1 cellular context compared by ENCODE assay signal in the genomic region with DNA sequence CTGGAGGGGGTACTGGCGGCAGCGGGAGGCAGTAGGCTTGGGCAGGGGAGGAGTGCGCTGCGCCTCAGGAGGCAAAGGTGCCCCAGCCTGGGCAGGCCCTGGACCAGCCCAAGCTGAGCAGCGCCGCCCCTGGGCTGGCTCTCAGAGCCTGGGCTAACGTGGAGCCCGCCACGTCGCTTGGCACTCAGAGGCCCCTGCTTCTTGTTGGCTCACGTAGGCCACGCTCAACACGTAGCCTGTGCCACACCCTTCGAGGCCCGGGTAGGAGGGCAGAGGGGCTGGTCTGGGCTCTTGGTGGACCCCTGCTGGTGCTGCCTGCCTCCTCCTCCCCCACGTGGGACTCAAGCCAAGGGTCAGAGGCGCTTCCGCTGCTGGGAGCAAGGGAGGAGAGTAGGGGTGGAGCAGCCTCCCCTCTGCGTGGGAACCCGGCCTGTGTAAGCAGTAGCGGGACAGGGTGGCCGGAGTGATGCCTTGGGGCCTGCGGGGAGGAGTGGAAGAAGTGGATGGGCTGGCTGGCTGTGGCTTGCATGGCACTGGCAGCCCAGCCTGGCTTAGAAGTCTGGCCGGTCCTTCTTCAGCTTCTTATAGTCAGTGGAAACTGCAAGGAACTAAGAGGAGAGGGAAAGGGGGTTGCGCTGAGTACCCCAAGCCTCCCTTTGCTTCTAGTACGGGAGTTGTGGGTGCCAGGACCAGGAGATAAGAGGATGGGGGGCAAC.
TF ChIP-seq lines count a peak whose summit lies in the region.

No MANE protein-coding gene starts in this region.

TF ChIP-seq in HepG2, 621 proteins besides CTCF, POLR2A, EP300 and RAD21 (continues in another document):
- TF ChIP-seq, protein P1, sequence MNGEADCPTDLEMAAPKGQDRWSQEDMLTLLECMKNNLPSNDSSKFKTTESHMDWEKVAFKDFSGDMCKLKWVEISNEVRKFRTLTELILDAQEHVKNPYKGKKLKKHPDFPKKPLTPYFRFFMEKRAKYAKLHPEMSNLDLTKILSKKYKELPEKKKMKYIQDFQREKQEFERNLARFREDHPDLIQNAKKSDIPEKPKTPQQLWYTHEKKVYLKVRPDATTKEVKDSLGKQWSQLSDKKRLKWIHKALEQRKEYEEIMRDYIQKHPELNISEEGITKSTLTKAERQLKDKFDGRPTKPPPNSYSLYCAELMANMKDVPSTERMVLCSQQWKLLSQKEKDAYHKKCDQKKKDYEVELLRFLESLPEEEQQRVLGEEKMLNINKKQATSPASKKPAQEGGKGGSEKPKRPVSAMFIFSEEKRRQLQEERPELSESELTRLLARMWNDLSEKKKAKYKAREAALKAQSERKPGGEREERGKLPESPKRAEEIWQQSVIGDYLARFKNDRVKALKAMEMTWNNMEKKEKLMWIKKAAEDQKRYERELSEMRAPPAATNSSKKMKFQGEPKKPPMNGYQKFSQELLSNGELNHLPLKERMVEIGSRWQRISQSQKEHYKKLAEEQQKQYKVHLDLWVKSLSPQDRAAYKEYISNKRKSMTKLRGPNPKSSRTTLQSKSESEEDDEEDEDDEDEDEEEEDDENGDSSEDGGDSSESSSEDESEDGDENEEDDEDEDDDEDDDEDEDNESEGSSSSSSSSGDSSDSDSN (CRISPR knock-in tag; IDR thresholded peaks at IDR 0.05): peak; percentile 70
- TF ChIP-seq ZNF567 (CRISPR knock-in tag; IDR thresholded peaks at IDR 0.05; ENCODE audit: borderline replicate concordance): 0 out of 2 replicates have a peak, but pooled peaks have one; percentile 40
- peak; percentile 93; the same call in 1 of the 2 replicates for TF ChIP-seq FIP1L1 (IDR thresholded peaks at IDR 0.05; ENCODE audit: borderline replicate concordance, insufficient read depth, low read depth, low read length)
- peak; percentile 46 for TF ChIP-seq ZFX (CRISPR knock-in tag; IDR thresholded peaks at IDR 0.05; ENCODE audit: low read depth)
- TF ChIP-seq DPF2 (CRISPR knock-in tag; IDR thresholded peaks at IDR 0.05; ENCODE audit: borderline replicate concordance, low read depth): no peak
- peak; percentile 58; the same call in 1 of the 2 replicates for TF ChIP-seq TARDBP (CRISPR knock-in tag; IDR thresholded peaks at IDR 0.05)
- TF ChIP-seq, protein P2, sequence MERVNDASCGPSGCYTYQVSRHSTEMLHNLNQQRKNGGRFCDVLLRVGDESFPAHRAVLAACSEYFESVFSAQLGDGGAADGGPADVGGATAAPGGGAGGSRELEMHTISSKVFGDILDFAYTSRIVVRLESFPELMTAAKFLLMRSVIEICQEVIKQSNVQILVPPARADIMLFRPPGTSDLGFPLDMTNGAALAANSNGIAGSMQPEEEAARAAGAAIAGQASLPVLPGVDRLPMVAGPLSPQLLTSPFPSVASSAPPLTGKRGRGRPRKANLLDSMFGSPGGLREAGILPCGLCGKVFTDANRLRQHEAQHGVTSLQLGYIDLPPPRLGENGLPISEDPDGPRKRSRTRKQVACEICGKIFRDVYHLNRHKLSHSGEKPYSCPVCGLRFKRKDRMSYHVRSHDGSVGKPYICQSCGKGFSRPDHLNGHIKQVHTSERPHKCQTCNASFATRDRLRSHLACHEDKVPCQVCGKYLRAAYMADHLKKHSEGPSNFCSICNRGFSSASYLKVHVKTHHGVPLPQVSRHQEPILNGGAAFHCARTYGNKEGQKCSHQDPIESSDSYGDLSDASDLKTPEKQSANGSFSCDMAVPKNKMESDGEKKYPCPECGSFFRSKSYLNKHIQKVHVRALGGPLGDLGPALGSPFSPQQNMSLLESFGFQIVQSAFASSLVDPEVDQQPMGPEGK (CRISPR knock-in tag; IDR thresholded peaks at IDR 0.05): peak; percentile 48; the same call in 1 of the 2 replicates
- TF ChIP-seq CCDC6 (CRISPR knock-in tag; IDR thresholded peaks at IDR 0.05): 0 out of 2 replicates have a peak, but pooled peaks have one; percentile 15
- TF ChIP-seq XRCC5 (optimal IDR thresholded peaks at IDR 0.05; ENCODE audit: low read length): peak; percentile 44
- TF ChIP-seq GABPB1 (CRISPR knock-in tag; IDR thresholded peaks at IDR 0.05): peak; percentile 42; the same call in 1 of the 2 replicates
- TF ChIP-seq SRSF1 (optimal IDR thresholded peaks at IDR 0.05; ENCODE audit: low read depth, low read length): peak; percentile 80
- TF ChIP-seq TOE1 (CRISPR knock-in tag; IDR thresholded peaks at IDR 0.05): no peak
- TF ChIP-seq MAX (IDR thresholded peaks at IDR 0.05): peak; percentile 71
- TF ChIP-seq CREB1 (IDR thresholded peaks at IDR 0.05): no peak
- no peak for TF ChIP-seq CREB1 (CRISPR knock-in tag; IDR thresholded peaks at IDR 0.05)
- TF ChIP-seq ZNF34 (CRISPR knock-in tag; IDR thresholded peaks at IDR 0.05; ENCODE audit: borderline replicate concordance): no peak
- TF ChIP-seq, protein P3, sequence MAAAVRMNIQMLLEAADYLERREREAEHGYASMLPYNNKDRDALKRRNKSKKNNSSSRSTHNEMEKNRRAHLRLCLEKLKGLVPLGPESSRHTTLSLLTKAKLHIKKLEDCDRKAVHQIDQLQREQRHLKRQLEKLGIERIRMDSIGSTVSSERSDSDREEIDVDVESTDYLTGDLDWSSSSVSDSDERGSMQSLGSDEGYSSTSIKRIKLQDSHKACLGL (CRISPR knock-in tag; IDR thresholded peaks at IDR 0.05): 0 out of 2 replicates have a peak, but pooled peaks have one; percentile 35
- TF ChIP-seq ESRRA (CRISPR knock-in tag; IDR thresholded peaks at IDR 0.05; ENCODE audit: low read depth): no peak
- TF ChIP-seq ZNF83 (CRISPR knock-in tag; IDR thresholded peaks at IDR 0.05; ENCODE audit: borderline replicate concordance): no peak
- peak; percentile 94; the same call in 1 of the 2 replicates for TF ChIP-seq PAF1 (CRISPR knock-in tag; IDR thresholded peaks at IDR 0.05)
- TF ChIP-seq HNRNPLL (IDR thresholded peaks at IDR 0.05; ENCODE audit: low read depth, low read length, poor library complexity, severe bottlenecking): peak; percentile 85
- no peak for TF ChIP-seq ZNF484 (CRISPR knock-in tag; IDR thresholded peaks at IDR 0.05; ENCODE audit: borderline replicate concordance, low read depth)
- TF ChIP-seq ZNF652 (CRISPR knock-in tag; IDR thresholded peaks at IDR 0.05; ENCODE audit: borderline replicate concordance, low read depth): peak; percentile 59; the same call in 1 of the 2 replicates
- TF ChIP-seq ZNF225 (CRISPR knock-in tag; IDR thresholded peaks at IDR 0.05): 0 out of 2 replicates have a peak, but pooled peaks have one; percentile 79
- TF ChIP-seq HNRNPH1 (optimal IDR thresholded peaks at IDR 0.05; ENCODE audit: low read depth, low read length): peak; percentile 89
- 0 out of 2 replicates have a peak, but pooled peaks have one; percentile 40 for TF ChIP-seq TOPORS (CRISPR knock-in tag; IDR thresholded peaks at IDR 0.05)
- 0 out of 2 replicates have a peak, but pooled peaks have one; percentile 18 for TF ChIP-seq NR2F2 (IDR thresholded peaks at IDR 0.05; ENCODE audit: borderline replicate concordance, low read depth)
- TF ChIP-seq RBFOX2 (IDR thresholded peaks at IDR 0.05; ENCODE audit: low read depth, low read length): peak; percentile 98
- peak; percentile 77 for TF ChIP-seq ETV5 (CRISPR knock-in tag; IDR thresholded peaks at IDR 0.05; ENCODE audit: borderline replicate concordance)
- TF ChIP-seq AGO2 (optimal IDR thresholded peaks at IDR 0.05; ENCODE audit: low read depth, low read length): peak; percentile 98
- TF ChIP-seq, protein P4, sequence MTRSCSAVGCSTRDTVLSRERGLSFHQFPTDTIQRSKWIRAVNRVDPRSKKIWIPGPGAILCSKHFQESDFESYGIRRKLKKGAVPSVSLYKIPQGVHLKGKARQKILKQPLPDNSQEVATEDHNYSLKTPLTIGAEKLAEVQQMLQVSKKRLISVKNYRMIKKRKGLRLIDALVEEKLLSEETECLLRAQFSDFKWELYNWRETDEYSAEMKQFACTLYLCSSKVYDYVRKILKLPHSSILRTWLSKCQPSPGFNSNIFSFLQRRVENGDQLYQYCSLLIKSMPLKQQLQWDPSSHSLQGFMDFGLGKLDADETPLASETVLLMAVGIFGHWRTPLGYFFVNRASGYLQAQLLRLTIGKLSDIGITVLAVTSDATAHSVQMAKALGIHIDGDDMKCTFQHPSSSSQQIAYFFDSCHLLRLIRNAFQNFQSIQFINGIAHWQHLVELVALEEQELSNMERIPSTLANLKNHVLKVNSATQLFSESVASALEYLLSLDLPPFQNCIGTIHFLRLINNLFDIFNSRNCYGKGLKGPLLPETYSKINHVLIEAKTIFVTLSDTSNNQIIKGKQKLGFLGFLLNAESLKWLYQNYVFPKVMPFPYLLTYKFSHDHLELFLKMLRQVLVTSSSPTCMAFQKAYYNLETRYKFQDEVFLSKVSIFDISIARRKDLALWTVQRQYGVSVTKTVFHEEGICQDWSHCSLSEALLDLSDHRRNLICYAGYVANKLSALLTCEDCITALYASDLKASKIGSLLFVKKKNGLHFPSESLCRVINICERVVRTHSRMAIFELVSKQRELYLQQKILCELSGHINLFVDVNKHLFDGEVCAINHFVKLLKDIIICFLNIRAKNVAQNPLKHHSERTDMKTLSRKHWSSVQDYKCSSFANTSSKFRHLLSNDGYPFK (CRISPR knock-in tag; IDR thresholded peaks at IDR 0.05; ENCODE audit: borderline replicate concordance): peak; percentile 31; the same call in 1 of the 2 replicates
- peak; percentile 93 for TF ChIP-seq RBM22 (optimal IDR thresholded peaks at IDR 0.05; ENCODE audit: low read length)
- TF ChIP-seq ZNF138 (CRISPR knock-in tag; IDR thresholded peaks at IDR 0.05; ENCODE audit: low read depth): no peak
- TF ChIP-seq POLR2AphosphoS5 (IDR thresholded peaks at IDR 0.05; ENCODE audit: low read depth, low read length): peak; percentile 12
- TF ChIP-seq ZNF580 (CRISPR knock-in tag; IDR thresholded peaks at IDR 0.05; ENCODE audit: borderline replicate concordance, low read depth): peak; percentile 12; the same call in 1 of the 2 replicates
- no peak for TF ChIP-seq NONO (IDR thresholded peaks at IDR 0.05)
- TF ChIP-seq NONO (CRISPR knock-in tag; conservative IDR thresholded peaks at IDR 0.05): peak; percentile 26; the same call in 1 of the 2 replicates
- peak; percentile 93 for TF ChIP-seq ZSCAN25 (CRISPR knock-in tag; IDR thresholded peaks at IDR 0.05)
- peak; percentile 83 for TF ChIP-seq ZNF687 (CRISPR knock-in tag; IDR thresholded peaks at IDR 0.05)
- no peak for TF ChIP-seq REXO4 (CRISPR knock-in tag; IDR thresholded peaks at IDR 0.05; ENCODE audit: borderline replicate concordance)
- peak; percentile 99 for TF ChIP-seq AGO1 (IDR thresholded peaks at IDR 0.05; ENCODE audit: low read depth, low read length, poor library complexity, severe bottlenecking)
- no peak for TF ChIP-seq BRCA1 (CRISPR knock-in tag; IDR thresholded peaks at IDR 0.05)
- TF ChIP-seq, protein P5, sequence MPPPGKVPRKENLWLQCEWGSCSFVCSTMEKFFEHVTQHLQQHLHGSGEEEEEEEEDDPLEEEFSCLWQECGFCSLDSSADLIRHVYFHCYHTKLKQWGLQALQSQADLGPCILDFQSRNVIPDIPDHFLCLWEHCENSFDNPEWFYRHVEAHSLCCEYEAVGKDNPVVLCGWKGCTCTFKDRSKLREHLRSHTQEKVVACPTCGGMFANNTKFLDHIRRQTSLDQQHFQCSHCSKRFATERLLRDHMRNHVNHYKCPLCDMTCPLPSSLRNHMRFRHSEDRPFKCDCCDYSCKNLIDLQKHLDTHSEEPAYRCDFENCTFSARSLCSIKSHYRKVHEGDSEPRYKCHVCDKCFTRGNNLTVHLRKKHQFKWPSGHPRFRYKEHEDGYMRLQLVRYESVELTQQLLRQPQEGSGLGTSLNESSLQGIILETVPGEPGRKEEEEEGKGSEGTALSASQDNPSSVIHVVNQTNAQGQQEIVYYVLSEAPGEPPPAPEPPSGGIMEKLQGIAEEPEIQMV (CRISPR knock-in tag; IDR thresholded peaks at IDR 0.05; ENCODE audit: low read depth): no peak
- no peak for TF ChIP-seq ZNF616 (CRISPR knock-in tag; IDR thresholded peaks at IDR 0.05; ENCODE audit: low read depth)
- no peak for TF ChIP-seq ZNF329 (CRISPR knock-in tag; IDR thresholded peaks at IDR 0.05; ENCODE audit: low read depth)
- 0 out of 2 replicates have a peak, but pooled peaks have one; percentile 21 for TF ChIP-seq HDAC2 (CRISPR knock-in tag; IDR thresholded peaks at IDR 0.05)
- TF ChIP-seq, protein P6, sequence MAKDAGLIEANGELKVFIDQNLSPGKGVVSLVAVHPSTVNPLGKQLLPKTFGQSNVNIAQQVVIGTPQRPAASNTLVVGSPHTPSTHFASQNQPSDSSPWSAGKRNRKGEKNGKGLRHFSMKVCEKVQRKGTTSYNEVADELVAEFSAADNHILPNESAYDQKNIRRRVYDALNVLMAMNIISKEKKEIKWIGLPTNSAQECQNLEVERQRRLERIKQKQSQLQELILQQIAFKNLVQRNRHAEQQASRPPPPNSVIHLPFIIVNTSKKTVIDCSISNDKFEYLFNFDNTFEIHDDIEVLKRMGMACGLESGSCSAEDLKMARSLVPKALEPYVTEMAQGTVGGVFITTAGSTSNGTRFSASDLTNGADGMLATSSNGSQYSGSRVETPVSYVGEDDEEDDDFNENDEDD (CRISPR knock-in tag; IDR thresholded peaks at IDR 0.05; ENCODE audit: borderline replicate concordance): 0 out of 2 replicates have a peak, but pooled peaks have one; percentile 14
